ENCODE assay signal across 1 cellular context in genomic region chr20:48398506-48399449, GRCh38.
TF ChIP-seq lines count a peak whose summit lies in the region.

No MANE protein-coding gene starts in this region.

TF ChIP-seq in HepG2, 621 proteins besides CTCF, POLR2A, EP300 and RAD21 (continued from another document and continues in another):
- TF ChIP-seq PCBP1 (IDR thresholded peaks at IDR 0.05; ENCODE audit: borderline replicate concordance, low read depth, low read length) (no peak), ZNF674 (CRISPR knock-in tag; IDR thresholded peaks at IDR 0.05; ENCODE audit: low read depth) (no peak), PHF20 (CRISPR knock-in tag; IDR thresholded peaks at IDR 0.05) (no peak), ZNF646 (CRISPR knock-in tag; IDR thresholded peaks at IDR 0.05) (no peak), FOXO1 (CRISPR knock-in tag; IDR thresholded peaks at IDR 0.05) (no peak; the same call in 1 of the 2 replicates), ZNF225 (CRISPR knock-in tag; IDR thresholded peaks at IDR 0.05) (no peak), ZNF652 (CRISPR knock-in tag; IDR thresholded peaks at IDR 0.05; ENCODE audit: borderline replicate concordance, low read depth) (no peak), TCF12 (IDR thresholded peaks at IDR 0.05) (no peak), TCF12 (CRISPR knock-in tag; IDR thresholded peaks at IDR 0.05) (peak; percentile 48; the same call in 1 of the 2 replicates), FOSL2 (CRISPR knock-in tag; IDR thresholded peaks at IDR 0.05) (0 out of 2 replicates have a peak, but pooled peaks have one; percentile 2), ZNF430 (CRISPR knock-in tag; IDR thresholded peaks at IDR 0.05) (peak; percentile 51; the same call in 1 of the 2 replicates), HOXA3 (CRISPR knock-in tag; IDR thresholded peaks at IDR 0.05) (peak; percentile 82), NR2F2 (IDR thresholded peaks at IDR 0.05; ENCODE audit: borderline replicate concordance, low read depth) (0 out of 2 replicates have a peak, but pooled peaks have one; percentile 43), ZBTB14 (CRISPR knock-in tag; IDR thresholded peaks at IDR 0.05) (no peak), ZNF512 (CRISPR knock-in tag; IDR thresholded peaks at IDR 0.05) (no peak), ZHX1 (CRISPR knock-in tag; IDR thresholded peaks at IDR 0.05; ENCODE audit: low read depth) (0 out of 2 replicates have a peak, but pooled peaks have one; percentile 25), PITX1 (CRISPR knock-in tag; IDR thresholded peaks at IDR 0.05) (no peak), SYNCRIP (IDR thresholded peaks at IDR 0.05; ENCODE audit: insufficient read depth, low read depth, low read length) (no peak), ZFP36L2 (CRISPR knock-in tag; IDR thresholded peaks at IDR 0.05) (no peak), HDAC1 (CRISPR knock-in tag; IDR thresholded peaks at IDR 0.05) (peak; percentile 67; the same call in 1 of the 2 replicates), SMARCC2 (IDR thresholded peaks at IDR 0.05) (no peak), TOPORS (CRISPR knock-in tag; IDR thresholded peaks at IDR 0.05) (no peak; the same call in 1 of the 2 replicates), ZNF501 (CRISPR knock-in tag; IDR thresholded peaks at IDR 0.05) (no peak), HES4 (CRISPR knock-in tag; IDR thresholded peaks at IDR 0.05; ENCODE audit: borderline replicate concordance) (0 out of 2 replicates have a peak, but pooled peaks have one; percentile 37), ZFP90 (CRISPR knock-in tag; IDR thresholded peaks at IDR 0.05; ENCODE audit: borderline replicate concordance) (peak; percentile 78; the same call in 1 of the 2 replicates), EHMT2 (IDR thresholded peaks at IDR 0.05; ENCODE audit: borderline replicate concordance, low read depth, low read length) (no peak), TAF1 (CRISPR knock-in tag; IDR thresholded peaks at IDR 0.05) (peak; percentile 6; the same call in 1 of the 2 replicates), ZSCAN5A (CRISPR knock-in tag; IDR thresholded peaks at IDR 0.05; ENCODE audit: borderline replicate concordance) (0 out of 2 replicates have a peak, but pooled peaks have one; percentile 37), ZNF292 (CRISPR knock-in tag; IDR thresholded peaks at IDR 0.05; ENCODE audit: borderline replicate concordance, low read depth) (peak; percentile 57; the same call in 1 of the 2 replicates), HNRNPL (IDR thresholded peaks at IDR 0.05; ENCODE audit: low read depth, low read length) (no peak), SATB2 (CRISPR knock-in tag; IDR thresholded peaks at IDR 0.05) (no peak), HOXA9 (CRISPR knock-in tag; IDR thresholded peaks at IDR 0.05; ENCODE audit: borderline replicate concordance) (no peak), HNF4G (IDR thresholded peaks at IDR 0.05; ENCODE audit: borderline replicate concordance, low read depth, low read length) (peak; percentile 83; the same call in 1 of the 2 replicates), HNF4G (CRISPR knock-in tag; IDR thresholded peaks at IDR 0.05; ENCODE audit: borderline replicate concordance, low read depth) (0 out of 2 replicates have a peak, but pooled peaks have one; percentile 45), MYNN (CRISPR knock-in tag; IDR thresholded peaks at IDR 0.05; ENCODE audit: low read depth) (no peak), HNRNPUL1 (IDR thresholded peaks at IDR 0.05; ENCODE audit: low read depth, low read length) (no peak), ZNF143 (CRISPR knock-in tag; IDR thresholded peaks at IDR 0.05) (no peak), CREM (IDR thresholded peaks at IDR 0.05) (0 out of 2 replicates have a peak, but pooled peaks have one; percentile 39), CREM (CRISPR knock-in tag; IDR thresholded peaks at IDR 0.05) (no peak)
- TF ChIP-seq, protein P1, sequence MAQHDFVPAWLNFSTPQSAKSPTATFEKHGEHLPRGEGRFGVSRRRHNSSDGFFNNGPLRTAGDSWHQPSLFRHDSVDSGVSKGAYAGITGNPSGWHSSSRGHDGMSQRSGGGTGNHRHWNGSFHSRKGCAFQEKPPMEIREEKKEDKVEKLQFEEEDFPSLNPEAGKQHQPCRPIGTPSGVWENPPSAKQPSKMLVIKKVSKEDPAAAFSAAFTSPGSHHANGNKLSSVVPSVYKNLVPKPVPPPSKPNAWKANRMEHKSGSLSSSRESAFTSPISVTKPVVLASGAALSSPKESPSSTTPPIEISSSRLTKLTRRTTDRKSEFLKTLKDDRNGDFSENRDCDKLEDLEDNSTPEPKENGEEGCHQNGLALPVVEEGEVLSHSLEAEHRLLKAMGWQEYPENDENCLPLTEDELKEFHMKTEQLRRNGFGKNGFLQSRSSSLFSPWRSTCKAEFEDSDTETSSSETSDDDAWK (CRISPR knock-in tag; IDR thresholded peaks at IDR 0.05), result no peak
- TF ChIP-seq, protein P2, sequence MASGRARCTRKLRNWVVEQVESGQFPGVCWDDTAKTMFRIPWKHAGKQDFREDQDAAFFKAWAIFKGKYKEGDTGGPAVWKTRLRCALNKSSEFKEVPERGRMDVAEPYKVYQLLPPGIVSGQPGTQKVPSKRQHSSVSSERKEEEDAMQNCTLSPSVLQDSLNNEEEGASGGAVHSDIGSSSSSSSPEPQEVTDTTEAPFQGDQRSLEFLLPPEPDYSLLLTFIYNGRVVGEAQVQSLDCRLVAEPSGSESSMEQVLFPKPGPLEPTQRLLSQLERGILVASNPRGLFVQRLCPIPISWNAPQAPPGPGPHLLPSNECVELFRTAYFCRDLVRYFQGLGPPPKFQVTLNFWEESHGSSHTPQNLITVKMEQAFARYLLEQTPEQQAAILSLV (CRISPR knock-in tag; IDR thresholded peaks at IDR 0.05; ENCODE audit: borderline replicate concordance), result no peak; the same call in 1 of the 2 replicates
- TF ChIP-seq, protein P3, sequence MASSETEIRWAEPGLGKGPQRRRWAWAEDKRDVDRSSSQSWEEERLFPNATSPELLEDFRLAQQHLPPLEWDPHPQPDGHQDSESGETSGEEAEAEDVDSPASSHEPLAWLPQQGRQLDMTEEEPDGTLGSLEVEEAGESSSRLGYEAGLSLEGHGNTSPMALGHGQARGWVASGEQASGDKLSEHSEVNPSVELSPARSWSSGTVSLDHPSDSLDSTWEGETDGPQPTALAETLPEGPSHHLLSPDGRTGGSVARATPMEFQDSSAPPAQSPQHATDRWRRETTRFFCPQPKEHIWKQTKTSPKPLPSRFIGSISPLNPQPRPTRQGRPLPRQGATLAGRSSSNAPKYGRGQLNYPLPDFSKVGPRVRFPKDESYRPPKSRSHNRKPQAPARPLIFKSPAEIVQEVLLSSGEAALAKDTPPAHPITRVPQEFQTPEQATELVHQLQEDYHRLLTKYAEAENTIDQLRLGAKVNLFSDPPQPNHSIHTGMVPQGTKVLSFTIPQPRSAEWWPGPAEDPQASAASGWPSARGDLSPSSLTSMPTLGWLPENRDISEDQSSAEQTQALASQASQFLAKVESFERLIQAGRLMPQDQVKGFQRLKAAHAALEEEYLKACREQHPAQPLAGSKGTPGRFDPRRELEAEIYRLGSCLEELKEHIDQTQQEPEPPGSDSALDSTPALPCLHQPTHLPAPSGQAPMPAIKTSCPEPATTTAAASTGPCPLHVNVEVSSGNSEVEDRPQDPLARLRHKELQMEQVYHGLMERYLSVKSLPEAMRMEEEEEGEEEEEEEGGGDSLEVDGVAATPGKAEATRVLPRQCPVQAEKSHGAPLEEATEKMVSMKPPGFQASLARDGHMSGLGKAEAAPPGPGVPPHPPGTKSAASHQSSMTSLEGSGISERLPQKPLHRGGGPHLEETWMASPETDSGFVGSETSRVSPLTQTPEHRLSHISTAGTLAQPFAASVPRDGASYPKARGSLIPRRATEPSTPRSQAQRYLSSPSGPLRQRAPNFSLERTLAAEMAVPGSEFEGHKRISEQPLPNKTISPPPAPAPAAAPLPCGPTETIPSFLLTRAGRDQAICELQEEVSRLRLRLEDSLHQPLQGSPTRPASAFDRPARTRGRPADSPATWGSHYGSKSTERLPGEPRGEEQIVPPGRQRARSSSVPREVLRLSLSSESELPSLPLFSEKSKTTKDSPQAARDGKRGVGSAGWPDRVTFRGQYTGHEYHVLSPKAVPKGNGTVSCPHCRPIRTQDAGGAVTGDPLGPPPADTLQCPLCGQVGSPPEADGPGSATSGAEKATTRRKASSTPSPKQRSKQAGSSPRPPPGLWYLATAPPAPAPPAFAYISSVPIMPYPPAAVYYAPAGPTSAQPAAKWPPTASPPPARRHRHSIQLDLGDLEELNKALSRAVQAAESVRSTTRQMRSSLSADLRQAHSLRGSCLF (CRISPR knock-in tag; IDR thresholded peaks at IDR 0.05; ENCODE audit: borderline replicate concordance), result no peak
